27 cellular contexts compared by ENCODE assay signal in genomic region chr4:75710246-75710645, GRCh38. TPM values are rescaled to one million over a fixed set of nuclear protein-coding genes. Genes with fewer than 3 reads are reported as not detected.
DNase-seq lines count a peak whose midpoint lies in the region; ATAC-seq, FAIRE-seq and TF ChIP-seq lines count a peak whose summit lies in the region.
"Had no signal": no experiment of that assay in that cellular context is flagged by ENCODE, and none has a peak within 500 bp of the region (broad histone marks: within the 10 kb centered on the region; RNA-seq: fewer than 3 reads in every experiment).

No MANE protein-coding gene starts in this region.

- no peak overlapping the region for H3K4me3 ChIP-seq in right cardiac atrium (ENCODE audit: low read length)
- H3K4me3 ChIP-seq in astrocyte (ENCODE audit: insufficient read depth, low read depth, low read length), result no peak overlapping the region
- no peak overlapping the region for H3K4me3 ChIP-seq in fibroblast of the aortic adventitia (ENCODE audit: low read depth, low read length)
- H3K4me3 ChIP-seq in vagina, result no peak overlapping the region
- H3K4me3 ChIP-seq: ascending aorta, SK-N-MC, transverse colon had no signal

- no peak overlapping the region for H3K4me2 ChIP-seq in astrocyte (ENCODE audit: low read length)
- H3K4me2 ChIP-seq: KMS-11 had no signal

- no peak overlapping the region for H3K9ac ChIP-seq in astrocyte (ENCODE audit: low read length)
- H3K9ac ChIP-seq: KMS-11 had no signal

- FAIRE-seq in astrocyte (lab: Jason Lieb, UNC), result no peak
- FAIRE-seq: A204.1, RCC 7860 had no signal

- intact Hi-C loops in right cardiac atrium (cut with DNase I), result no loop called here
- intact Hi-C loops in Right ventricle myocardium superior (cut with DNase I), result no loop called here
- intact Hi-C loops in vagina (cut with DNase I), result no loop called here

- no peaks in the 10 kb centered on the region for H3K9me3 ChIP-seq in right cardiac atrium (ENCODE audit: control insufficient read depth, low read length)
- H3K9me3 ChIP-seq in astrocyte (ENCODE audit: insufficient read depth, low read depth, low read length), result no peaks in the 10 kb centered on the region
- H3K9me3 ChIP-seq in vagina, result no peaks in the 10 kb centered on the region
- H3K9me3 ChIP-seq: ascending aorta, transverse colon had no signal

- H3K36me3 ChIP-seq in astrocyte (ENCODE audit: insufficient read depth, low read length) (no peaks in the 10 kb centered on the region), vagina (no peaks in the 10 kb centered on the region)
- H3K36me3 ChIP-seq: ascending aorta, transverse colon, WERI-Rb-1 had no signal

- no peak overlapping the region for H2AFZ ChIP-seq in astrocyte (ENCODE audit: low read depth, low read length)

- no peak for DNase-seq in right cardiac atrium
- no peak for DNase-seq in Right ventricle myocardium superior
- DNase-seq in astrocyte (ENCODE audit: low read depth), result peak; percentile 45
- peak; percentile 28 for DNase-seq in fibroblast of the aortic adventitia (ENCODE audit: low read depth)
- no peak for DNase-seq in T-helper 2 cell treated with Interferon-gamma antibody and Interleukin-4, amounts not matched to agents 5 μg/mL and 100 μg/mL, for 36 hours (ENCODE audit: low spot score)
- DNase-seq in vagina (ENCODE audit: extremely low spot score in 2 of 2), result no peak
- no peak for DNase-seq in NCI-H446 treated with DMSO at 0.1 percent for 48 hours (lab: John Stamatoyannopoulos, UW)
- DNase-seq: activated CD4-positive, alpha-beta T cell treated with anti-CD3 and anti-CD28 coated beads, Interleukin-2, amount 50 U/mL, for 1 hour; Calu3; glutamatergic neuron; H7; naive B cell; NCI-H1092 treated with DMSO at 0.1 percent for 48 hours; NCI-H2029; nucleus accumbens; retina; T-helper 2 cell; transverse colon; WERI-Rb-1 had no signal

- ATAC-seq in right cardiac atrium, result peak; percentile 31 to 75
- no peak for ATAC-seq in Right ventricle myocardium superior (ENCODE audit: poor library complexity)
- no peak for ATAC-seq in HG03097 (IDR thresholded peaks at IDR 0.05; ENCODE audit: low FRiP score, unreplicated experiment)
- ATAC-seq: activated naive CD4-positive, alpha-beta T cell treated with anti-CD3 and anti-CD28 coated beads, Interleukin-2, amount 50 U/mL, for 72 hours had no signal

- TF ChIP-seq POLR2A in vagina (IDR thresholded peaks at IDR 0.05), result no peak

- no peaks in the 10 kb centered on the region for H3K27me3 Mint-ChIP-seq in astrocyte (ENCODE audit: low read depth, unreplicated experiment)
- no peaks in the 10 kb centered on the region for H3K27me3 Mint-ChIP-seq in T-helper 2 cell treated with Interferon-gamma antibody and Interleukin-4, amounts not matched to agents 5 μg/mL and 100 μg/mL, for 36 hours (ENCODE audit: low read depth)
- H3K27me3 Mint-ChIP-seq: naive B cell; stimulated activated naive CD8-positive, alpha-beta T cell treated with anti-CD3 and anti-CD28 coated beads, Interleukin-15, Interleukin-2, amounts not matched to agents 100 ng/mL and 50 ng/mL, for 24 hours had no signal

- TF ChIP-seq CTCF in astrocyte (IDR thresholded peaks at IDR 0.05; ENCODE audit: insufficient read depth, low read depth, low read length) (no peak), fibroblast of the aortic adventitia (IDR thresholded peaks at IDR 0.05; ENCODE audit: insufficient read depth, low read length) (no peak), vagina (IDR thresholded peaks at IDR 0.05) (no peak)

- no peak overlapping the region for H3K4me3 Mint-ChIP-seq in astrocyte (ENCODE audit: unreplicated experiment)
- no peak overlapping the region for H3K4me3 Mint-ChIP-seq in T-helper 2 cell treated with Interferon-gamma antibody and Interleukin-4, amounts not matched to agents 5 μg/mL and 100 μg/mL, for 36 hours
- H3K4me3 Mint-ChIP-seq: naive B cell; stimulated activated naive CD8-positive, alpha-beta T cell treated with anti-CD3 and anti-CD28 coated beads, Interleukin-15, Interleukin-2, amounts not matched to agents 100 ng/mL and 50 ng/mL, for 24 hours had no signal

- H3K4me1 Mint-ChIP-seq in astrocyte (ENCODE audit: low read depth, unreplicated experiment), result peaks cover 13% of the 10 kb centered on the region
- peaks cover 6% of the 10 kb centered on the region for H3K4me1 Mint-ChIP-seq in T-helper 2 cell treated with Interferon-gamma antibody and Interleukin-4, amounts not matched to agents 5 μg/mL and 100 μg/mL, for 36 hours (ENCODE audit: low read depth)

- H4K20me1 ChIP-seq in astrocyte (ENCODE audit: insufficient read depth, low read length), result peaks cover 21% of the 10 kb centered on the region

- no peaks in the 10 kb centered on the region for H3K27me3 ChIP-seq in right cardiac atrium (ENCODE audit: control insufficient read depth, insufficient read depth)
- no peaks in the 10 kb centered on the region for H3K27me3 ChIP-seq in astrocyte (ENCODE audit: insufficient read depth, low read length)
- H3K27me3 ChIP-seq in vagina, result no peaks in the 10 kb centered on the region
- H3K27me3 ChIP-seq: ascending aorta, transverse colon had no signal

- peaks cover 2% of the 10 kb centered on the region for H3K4me1 ChIP-seq in right cardiac atrium (ENCODE audit: control insufficient read depth, insufficient read depth, low read length)
- H3K4me1 ChIP-seq in astrocyte (ENCODE audit: insufficient read depth, low read length), result peaks cover 7% of the 10 kb centered on the region
- H3K4me1 ChIP-seq in vagina, result peaks cover 10% of the 10 kb centered on the region

- H3K27ac ChIP-seq in right cardiac atrium (ENCODE audit: low read length) (no peak overlapping the region), astrocyte (ENCODE audit: low read depth, low read length) (no peak overlapping the region), vagina (no peak overlapping the region)
- H3K27ac ChIP-seq: ascending aorta, KMS-11, SK-N-MC, transverse colon, WERI-Rb-1 had no signal

- H3K36me3 Mint-ChIP-seq in astrocyte (ENCODE audit: low read depth, unreplicated experiment), result peaks cover 7% of the 10 kb centered on the region
- no peaks in the 10 kb centered on the region for H3K36me3 Mint-ChIP-seq in T-helper 2 cell treated with Interferon-gamma antibody and Interleukin-4, amounts not matched to agents 5 μg/mL and 100 μg/mL, for 36 hours (ENCODE audit: low read depth)
- H3K36me3 Mint-ChIP-seq: activated naive CD4-positive, alpha-beta T cell treated with anti-CD3 and anti-CD28 coated beads, Interleukin-2, amount 50 U/mL, for 72 hours; naive B cell had no signal

- peaks cover 2% of the 10 kb centered on the region for H3K79me2 ChIP-seq in astrocyte (ENCODE audit: insufficient read depth, low read length)

- 56% methylated on average over 4 of the region's 4 CpGs for WGBS in right cardiac atrium

- H3K27ac Mint-ChIP-seq in astrocyte (ENCODE audit: unreplicated experiment), result no peak overlapping the region
- H3K27ac Mint-ChIP-seq in T-helper 2 cell treated with Interferon-gamma antibody and Interleukin-4, amounts not matched to agents 5 μg/mL and 100 μg/mL, for 36 hours, result no peak overlapping the region
- H3K27ac Mint-ChIP-seq: activated naive CD4-positive, alpha-beta T cell treated with anti-CD3 and anti-CD28 coated beads, Interleukin-2, amount 50 U/mL, for 72 hours; stimulated activated naive CD8-positive, alpha-beta T cell treated with anti-CD3 and anti-CD28 coated beads, Interleukin-15, Interleukin-2, amounts not matched to agents 100 ng/mL and 50 ng/mL, for 24 hours had no signal

- H3K9me3 Mint-ChIP-seq in astrocyte (ENCODE audit: unreplicated experiment), result no peaks in the 10 kb centered on the region
- no peaks in the 10 kb centered on the region for H3K9me3 Mint-ChIP-seq in T-helper 2 cell treated with Interferon-gamma antibody and Interleukin-4, amounts not matched to agents 5 μg/mL and 100 μg/mL, for 36 hours
- H3K9me3 Mint-ChIP-seq: activated naive CD4-positive, alpha-beta T cell treated with anti-CD3 and anti-CD28 coated beads, Interleukin-2, amount 50 U/mL, for 72 hours; naive B cell; stimulated activated naive CD8-positive, alpha-beta T cell treated with anti-CD3 and anti-CD28 coated beads, Interleukin-15, Interleukin-2, amounts not matched to agents 100 ng/mL and 50 ng/mL, for 24 hours had no signal

RNA-seq across cellular contexts. Expression of gene USO1, which starts 14.1 kb away (rescaled TPM):
- total RNA-seq in right cardiac atrium, result 100 to 1,000 TPM in 2 of 4 donors, 10 to 100 TPM in 2; 93.6 to 103 (median 99.1) TPM
- polyA plus RNA-seq in right cardiac atrium, result 47.4 TPM
- 87.7 TPM for total RNA-seq in Right ventricle myocardium superior
- 104 and 105 TPM in 2 replicates for total RNA-seq in astrocyte
- total RNA-seq in fibroblast of the aortic adventitia (ENCODE audit: low replicate concordance), result 75.5 and 124 TPM in 2 replicates
- 47.9 TPM for total RNA-seq in vagina

RNA-seq across cellular contexts. Expression of gene G3BP2, which starts 37.0 kb away (rescaled TPM):
- total RNA-seq in right cardiac atrium, result 100 to 1,000 TPM in 1 of 4 donors, 10 to 100 TPM in 3; 79.5 to 124 (median 86.8) TPM
- polyA plus RNA-seq in right cardiac atrium, result 22.3 TPM
- total RNA-seq in Right ventricle myocardium superior, result 69.2 TPM
- total RNA-seq in astrocyte, result 281 and 285 TPM in 2 replicates
- total RNA-seq in fibroblast of the aortic adventitia (ENCODE audit: low replicate concordance), result 177 and 407 TPM in 2 replicates
- 53.5 TPM for total RNA-seq in vagina

Comparison
In these comparisons a context has a peak if more than half of its experiments do, and no peak if none do; other contexts are left out.
1. ATAC-seq: peak in right cardiac atrium (2 of 2); none in Right ventricle myocardium superior (single experiment) and HG03097 (single experiment).
2. DNase-seq: peak in astrocyte (single experiment) and fibroblast of the aortic adventitia (single experiment); none in right cardiac atrium (0 of 3), Right ventricle myocardium superior (single experiment), T-helper 2 cell treated with Interferon-gamma antibody and Interleukin-4, amounts not matched to agents 5 μg/mL and 100 μg/mL, for 36 hours (single experiment), vagina (0 of 2) and NCI-H446 treated with DMSO at 0.1 percent for 48 hours (single experiment).